Comparison of ENCODE assay signal across 27 cellular contexts in genomic region chr2:181172676-181173075, GRCh38.
"Had no signal": no experiment of that assay in that cellular context is flagged by ENCODE, and none has a peak within 500 bp of the region (broad histone marks: within the 10 kb centered on the region; RNA-seq: fewer than 3 reads in every experiment).

No MANE protein-coding gene starts in this region.

- H3K27ac ChIP-seq: ascending aorta, brain microvascular endothelial cell, foreskin keratinocyte, lower lobe of right lung, ovary, prostate gland, spleen, thoracic aorta, vagina, WERI-Rb-1 had no signal

- H3K9me3 Mint-ChIP-seq: type B pancreatic cell had no signal

- H3K9me3 ChIP-seq: ascending aorta, lower lobe of right lung, mucosa of descending colon, ovary, prostate gland, thoracic aorta, vagina had no signal

- DNase-seq: activated CD4-positive, alpha-beta T cell treated with anti-CD3 and anti-CD28 coated beads for 1 hour; activated CD4-positive, alpha-beta T cell treated with anti-CD3 and anti-CD28 coated beads, Interleukin-2, amount 50 U/mL, for 1 hour; activated gamma-delta T cell; activated naive CD4-positive, alpha-beta T cell treated with anti-CD3 and anti-CD28 coated beads, Interleukin-2, amount 50 U/mL, for 16 hours; activated T-cell treated with anti-CD3 and anti-CD28 coated beads for 4 hours; brain microvascular endothelial cell; caudate nucleus; dermis blood vessel endothelial cell; effector CD8-positive, alpha-beta T cell; foreskin keratinocyte; lower lobe of right lung; mesendoderm; mucosa of descending colon; naive thymus-derived CD4-positive, alpha-beta T cell; ovary; spleen; stimulated activated CD4-positive, alpha-beta T cell treated with anti-CD3 and anti-CD28 coated beads, Interleukin-4, amount 100 ng/mL, for 1 hour; stimulated activated naive CD4-positive, alpha-beta T cell treated with Interleukin-2 at 50 U/mL for 16 hours; WERI-Rb-1 had no signal

- H3K36me3 ChIP-seq: ascending aorta, brain microvascular endothelial cell, lower lobe of right lung, ovary, prostate gland, spleen, thoracic aorta, vagina, WERI-Rb-1 had no signal

- H3K27me3 ChIP-seq: ascending aorta, brain microvascular endothelial cell, foreskin keratinocyte, ovary, spleen, vagina had no signal

- H3K4me3 ChIP-seq: ascending aorta, lower lobe of right lung, mucosa of descending colon, ovary, prostate gland, spleen, thoracic aorta, vagina had no signal

- H3K4me1 ChIP-seq: ascending aorta, lower lobe of right lung, prostate gland, spleen, vagina had no signal

- H3K27me3 Mint-ChIP-seq: naive thymus-derived CD4-positive, alpha-beta T cell had no signal

- H3K4me3 Mint-ChIP-seq: activated T-helper 1 cell treated with anti-CD3 and anti-CD28 coated beads, Interleukin-12 subunit alpha, Interleukin-12 subunit beta, Interleukin-2, Interleukin-4 antibody, amounts not matched to agents 30 ng/mL and 10 ng/mL and 1 ng/mL, durations not matched to agents 14 hours and 24 hours and 36 hours; naive thymus-derived CD4-positive, alpha-beta T cell; T-helper 2 cell treated with Interferon-gamma antibody and Interleukin-4, amounts not matched to agents 5 μg/mL and 100 μg/mL, for 36 hours; type B pancreatic cell had no signal

- ATAC-seq: foreskin keratinocyte; left lobe of liver; lower lobe of right lung; mucosa of descending colon; naive thymus-derived CD4-positive, alpha-beta T cell had no signal

- H3K27ac Mint-ChIP-seq: activated T-helper 1 cell treated with anti-CD3 and anti-CD28 coated beads, Interleukin-12 subunit alpha, Interleukin-12 subunit beta, Interleukin-2, Interleukin-4 antibody, amounts not matched to agents 30 ng/mL and 10 ng/mL and 1 ng/mL, durations not matched to agents 14 hours and 24 hours and 36 hours; T-helper 2 cell treated with Interferon-gamma antibody and Interleukin-4, amounts not matched to agents 5 μg/mL and 100 μg/mL, for 36 hours; type B pancreatic cell had no signal
